ENCODE assay signal across 8 cellular contexts in genomic region chr7:30134523-30135270, GRCh38. TPM values are rescaled to one million over a fixed set of nuclear protein-coding genes. Genes with fewer than 3 reads are reported as not detected.
DNase-seq lines count a peak whose midpoint lies in the region; ATAC-seq and TF ChIP-seq lines count a peak whose summit lies in the region.

Gene MTURN (plus strand): TSS chr7:30134986. CDS start chr7:30135137, 151 bp downstream.

- POLR2A ChIA-PET in PC-9 (lab: Charles Lee; ENCODE audit: unreplicated experiment), result interaction anchor here (0.6 kb wide), 2 partner anchors 108 to 513 kb away, joined by 4 to 7 read pairs; no protein-coding TSS in a partner anchor

- H3K36me3 ChIP-seq in PC-9 (ENCODE audit: low read depth) (no peaks in the 10 kb centered on the region), esophagus muscularis mucosa (no peaks in the 10 kb centered on the region), muscle layer of colon (ENCODE audit: insufficient read depth, low read length) (no peaks in the 10 kb centered on the region)

- ATAC-seq in GM21576 (IDR thresholded peaks at IDR 0.05; ENCODE audit: unreplicated experiment), result peak; percentile 78
- peak; percentile 89 to 92 for ATAC-seq in activated T-cell treated with anti-CD3 and anti-CD28 coated beads, Interleukin-2, amount 50 U/mL, for 72 hours (replicated peaks in 1 of 2)

- peak within 1 kb of the TSS; percentile 84 for H3K4me2 ChIP-seq in PC-9

- intact Hi-C loops in PC-9 (cut with micrococcal nuclease; ENCODE audit: unreplicated experiment) (loop anchor here (2.0 kb wide), 3 partner anchors 32 to 150 kb away; partner anchors contain the start of genes PLEKHA8 and ZNRF2), esophagus muscularis mucosa (cut with DNase I) (loop anchor here (5.0 kb wide), 2 partner anchors 52 to 107 kb away; partner anchors contain the start of genes FKBP14 and PLEKHA8)

- H3K27ac ChIP-seq in PC-9 (no peak within 1 kb of the TSS), esophagus muscularis mucosa (replicated peaks in 1 of 4) (peak within 1 kb of the TSS; percentile 96 to 98 (median 98)), muscle layer of colon (ENCODE audit: low read depth, low read length) (peak within 1 kb of the TSS; percentile 81)

- H3K27me3 Mint-ChIP-seq in IgD-negative memory B cell, result peaks cover 2% of the 10 kb centered on the region
- peaks cover 20% of the 10 kb centered on the region for H3K27me3 Mint-ChIP-seq in activated T-cell treated with anti-CD3 and anti-CD28 coated beads, Interleukin-2, amount 50 U/mL, for 72 hours (ENCODE audit: low read depth)

- H3K27ac Mint-ChIP-seq in IgD-negative memory B cell, result peak within 1 kb of the TSS; percentile 67 to 88 (median 85)
- H3K27ac Mint-ChIP-seq in activated T-cell treated with anti-CD3 and anti-CD28 coated beads, Interleukin-2, amount 50 U/mL, for 72 hours, result peak within 1 kb of the TSS; percentile 86

- CTCF ChIA-PET in PC-9 (lab: Charles Lee), result no interaction called here

- peak within 1 kb of the TSS; percentile 91 to 98 (median 96) for H3K4me3 Mint-ChIP-seq in IgD-negative memory B cell
- H3K4me3 Mint-ChIP-seq in activated T-cell treated with anti-CD3 and anti-CD28 coated beads, Interleukin-2, amount 50 U/mL, for 72 hours, result peak within 1 kb of the TSS; percentile 89 to 90

- peak within 1 kb of the TSS; percentile 68 for H3K9ac ChIP-seq in muscle layer of colon (ENCODE audit: low read length)

- TF ChIP-seq CTCF in PC-9 (conservative IDR thresholded peaks at IDR 0.05) (no peak), esophagus muscularis mucosa (IDR thresholded peaks at IDR 0.05) (no peak)

- H3K4me1 ChIP-seq in PC-9 (replicated peaks; ENCODE audit: insufficient read depth) (peaks cover 8% of the 10 kb centered on the region; the same call in 1 of the 2 replicates), esophagus muscularis mucosa (peaks cover 14 to 46% (median 44%) of the 10 kb centered on the region in 4 donors), muscle layer of colon (ENCODE audit: insufficient read depth, low read length) (peaks cover 16% of the 10 kb centered on the region)

- TF ChIP-seq EP300 in esophagus muscularis mucosa (IDR thresholded peaks at IDR 0.05), result no peak

- H3F3A ChIP-seq in PC-9 (ENCODE audit: insufficient read depth, low read depth), result peaks cover 4% of the 10 kb centered on the region; the same call in 1 of the 2 replicates

- H3K9me3 ChIP-seq in PC-9 (ENCODE audit: insufficient read depth, low read depth), result no peaks in the 10 kb centered on the region
- H3K9me3 ChIP-seq in esophagus muscularis mucosa, result no peaks in the 10 kb centered on the region
- H3K9me3 ChIP-seq in muscle layer of colon (ENCODE audit: low read length), result no peaks in the 10 kb centered on the region

- H3K36me3 Mint-ChIP-seq in IgD-negative memory B cell, result peaks cover 4% of the 10 kb centered on the region
- H3K36me3 Mint-ChIP-seq in activated T-cell treated with anti-CD3 and anti-CD28 coated beads, Interleukin-2, amount 50 U/mL, for 72 hours (ENCODE audit: insufficient read depth in 2 of 2), result peaks cover 0 to 3% of the 10 kb centered on the region in 2 donors

- no TSS peak for BruUV-seq in PC-9 (replicated peaks; lab: Mats Ljungman, UMichigan)

- no peaks in the 10 kb centered on the region for H3K9me2 ChIP-seq in PC-9 (ENCODE audit: insufficient read depth)

- H3K79me2 ChIP-seq in PC-9 (ENCODE audit: low read depth), result no peaks in the 10 kb centered on the region

- TF ChIP-seq POLR2A in esophagus muscularis mucosa (IDR thresholded peaks at IDR 0.05; ENCODE audit: low read depth), result no peak

- H3K27me3 ChIP-seq in PC-9 (ENCODE audit: insufficient read depth, low read depth), result peaks cover 12% of the 10 kb centered on the region; the same call in 1 of the 2 replicates
- H3K27me3 ChIP-seq in esophagus muscularis mucosa, result no peaks in the 10 kb centered on the region
- no peaks in the 10 kb centered on the region for H3K27me3 ChIP-seq in muscle layer of colon (ENCODE audit: control insufficient read depth in 1 of 2, insufficient read depth in 2 of 2, low read length in 2 of 2)

- WGBS in esophagus muscularis mucosa, result 0% methylated on average over 20 of the region's 98 CpGs

- DNase-seq in DMS 273 (lab: John Stamatoyannopoulos, UW; ENCODE audit: unreplicated experiment) (peak; percentile 98), PC-9 (peak; percentile 81 to 94), esophagus muscularis mucosa (ENCODE audit: extremely low spot score) (peak; percentile 98)
- peak; percentile 87 for DNase-seq in activated T-cell treated with anti-CD3 and anti-CD28 coated beads, Interleukin-2, amount 50 U/mL, for 72 hours
- DNase-seq in stimulated activated CD8-positive, alpha-beta memory T cell treated with anti-CD3 and anti-CD28 coated beads, Interleukin-4, amount 100 ng/mL, for 4 hours (ENCODE audit: low read depth in 2 of 2, low spot score in 1 of 2), result peak; percentile 67 to 75

- H4K20me1 ChIP-seq in PC-9 (ENCODE audit: insufficient read depth), result 0 out of 2 replicates have a peak, but pooled peaks cover 3% of the 10 kb centered on the region

- H2AFZ ChIP-seq in PC-9, result peak within 1 kb of the TSS; percentile 93

- H3K4me3 ChIP-seq in PC-9 (peak within 1 kb of the TSS; percentile 55), esophagus muscularis mucosa (peak within 1 kb of the TSS; percentile 95 to 99 (median 96)), muscle layer of colon (ENCODE audit: low read depth in 1 of 2, low read length in 2 of 2) (peak within 1 kb of the TSS; percentile 53 to 85)

- H3K9me3 Mint-ChIP-seq in IgD-negative memory B cell, result no peaks in the 10 kb centered on the region
- no peaks in the 10 kb centered on the region for H3K9me3 Mint-ChIP-seq in activated T-cell treated with anti-CD3 and anti-CD28 coated beads, Interleukin-2, amount 50 U/mL, for 72 hours

- H3K4me1 Mint-ChIP-seq in IgD-negative memory B cell, result peaks cover 5 to 10% (median 8%) of the 10 kb centered on the region in 3 donors
- H3K4me1 Mint-ChIP-seq in activated T-cell treated with anti-CD3 and anti-CD28 coated beads, Interleukin-2, amount 50 U/mL, for 72 hours (ENCODE audit: low read depth), result peaks cover 6% of the 10 kb centered on the region

RNA-seq across cellular contexts. Expression of gene MTURN, which starts in this region (rescaled TPM):
- 8.9 TPM for polyA plus RNA-seq in IgD-negative memory B cell
- total RNA-seq in PC-9 (2021), result 21.6 and 23.1 TPM in 2 replicates
- total RNA-seq in activated T-cell treated with anti-CD3 and anti-CD28 coated beads, Interleukin-2, amount 50 U/mL, for 72 hours, result 1 to 10 TPM; 5.3 to 5.4 TPM
- total RNA-seq in esophagus muscularis mucosa, result 100 to 1,000 TPM; 158 to 249 (median 196) TPM
